1 cellular context compared by ENCODE assay signal in the genomic region with DNA sequence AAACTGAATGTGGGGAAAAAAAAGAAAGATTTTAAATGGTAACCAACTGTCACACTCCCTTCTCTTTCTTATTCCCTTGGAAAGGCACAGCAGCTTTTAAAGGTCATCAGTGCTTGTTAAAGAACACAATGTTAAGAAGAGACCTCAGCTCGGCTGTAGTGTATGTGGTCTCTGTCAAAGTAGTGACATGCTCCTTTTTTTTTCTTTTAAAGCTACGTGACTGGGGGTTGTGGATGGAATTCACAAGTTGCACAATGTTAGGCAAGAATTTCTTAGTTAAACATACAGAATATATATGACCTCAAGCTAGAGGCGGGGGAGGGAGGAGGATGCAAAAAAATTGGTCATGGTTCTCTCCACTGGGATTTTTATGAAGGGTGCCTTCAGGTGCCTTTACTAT.
TF ChIP-seq lines count a peak whose summit lies in the region.

No MANE protein-coding gene starts in this region.

TF ChIP-seq in A549, 52 proteins besides CTCF, POLR2A, EP300 and RAD21 (continued from another document):
- TF ChIP-seq, protein P1, sequence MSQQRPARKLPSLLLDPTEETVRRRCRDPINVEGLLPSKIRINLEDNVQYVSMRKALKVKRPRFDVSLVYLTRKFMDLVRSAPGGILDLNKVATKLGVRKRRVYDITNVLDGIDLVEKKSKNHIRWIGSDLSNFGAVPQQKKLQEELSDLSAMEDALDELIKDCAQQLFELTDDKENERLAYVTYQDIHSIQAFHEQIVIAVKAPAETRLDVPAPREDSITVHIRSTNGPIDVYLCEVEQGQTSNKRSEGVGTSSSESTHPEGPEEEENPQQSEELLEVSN (IDR thresholded peaks at IDR 0.05; ENCODE audit: borderline replicate concordance, low read depth) = no peak
- TF ChIP-seq ESRRA (IDR thresholded peaks at IDR 0.05; ENCODE audit: borderline replicate concordance, low read length) = no peak
